In genomic region chr1:155974208-155975165, GRCh38 we compare ENCODE assay signal across 9 cellular contexts. TPM values are rescaled to one million over a fixed set of nuclear protein-coding genes. Genes with fewer than 3 reads are reported as not detected.
DNase-seq lines count a peak whose midpoint lies in the region; ATAC-seq, FAIRE-seq and TF ChIP-seq lines count a peak whose summit lies in the region.
"Had no signal": no experiment of that assay in that cellular context is flagged by ENCODE, and none has a peak within 500 bp of the region (broad histone marks: within the 10 kb centered on the region; RNA-seq: fewer than 3 reads in every experiment).

No MANE protein-coding gene starts in this region.

- H3K36me3 ChIP-seq in liver (ENCODE audit: control insufficient read depth in 4 of 4, insufficient read depth in 3 of 4, low read depth in 1 of 4, low read length in 3 of 4) (no peaks in the 10 kb centered on the region), tibial nerve (peaks cover 0 to 4% (median 0%) of the 10 kb centered on the region in 3 donors)

- 26 to 58% (median 26%) methylated on average over 15 of the region's 15 CpGs for WGBS in adipose tissue, 3 donors
- WGBS in liver = 71% methylated on average over 15 of the region's 15 CpGs
- 26 to 33% methylated on average over 15 of the region's 15 CpGs for WGBS in tibial nerve, 2 donors

- H3K9me3 Mint-ChIP-seq in stimulated activated naive CD8-positive, alpha-beta T cell treated with anti-CD3 and anti-CD28 coated beads, Interleukin-15, Interleukin-2, amounts not matched to agents 100 ng/mL and 50 ng/mL, for 24 hours = no peaks in the 10 kb centered on the region

- peak overlapping the region; percentile 94 for H3K4me3 Mint-ChIP-seq in stimulated activated naive CD8-positive, alpha-beta T cell treated with anti-CD3 and anti-CD28 coated beads, Interleukin-15, Interleukin-2, amounts not matched to agents 100 ng/mL and 50 ng/mL, for 24 hours

- FAIRE-seq in GM19239 (lab: Jason Lieb, UNC) = no peak
- FAIRE-seq: frontal cortex had no signal

- H3K9ac ChIP-seq in liver (ENCODE audit: low read depth in 1 of 2, low read length in 2 of 2) = no peak overlapping the region

- POLR2A ChIA-PET in HEK293T (lab: Yijun Ruan, JAX) = interaction anchor here (1.0 to 7.1 kb wide), 4 partner anchors 9 to 239 kb away, joined by 3 to 79 read pairs (median 9); partner anchors contain the start of genes KHDC4 and PMF1

- H3K36me3 Mint-ChIP-seq in stimulated activated naive CD8-positive, alpha-beta T cell treated with anti-CD3 and anti-CD28 coated beads, Interleukin-15, Interleukin-2, amounts not matched to agents 100 ng/mL and 50 ng/mL, for 24 hours (ENCODE audit: low read depth) = peaks cover 68% of the 10 kb centered on the region

- no peak for DNase-seq in stimulated activated naive CD8-positive, alpha-beta T cell treated with anti-CD3 and anti-CD28 coated beads, Interleukin-15, Interleukin-2, amounts not matched to agents 100 U/mL and 50 U/mL, for 24 hours
- DNase-seq in tibial nerve (ENCODE audit: low spot score in 2 of 2) = no peak
- no peak for DNase-seq in HEK293T (ENCODE audit: extremely low spot score)
- DNase-seq in GM19239 (ENCODE audit: insufficient read length, low spot score) = no peak

- TF ChIP-seq RAD21 in liver (IDR thresholded peaks at IDR 0.05) = no peak

- H3K27ac ChIP-seq in adipose tissue (ENCODE audit: low read depth, low read length) (peak overlapping the region; percentile 40), liver (ENCODE audit: low read depth in 1 of 2, low read length in 2 of 2) (peak overlapping the region; percentile 80 to 92), tibial nerve (peak overlapping the region; percentile 2 to 97 (median 92))

- H3K27me3 Mint-ChIP-seq in stimulated activated naive CD8-positive, alpha-beta T cell treated with anti-CD3 and anti-CD28 coated beads, Interleukin-15, Interleukin-2, amounts not matched to agents 100 ng/mL and 50 ng/mL, for 24 hours = no peaks in the 10 kb centered on the region

- H3K4me1 Mint-ChIP-seq in stimulated activated naive CD8-positive, alpha-beta T cell treated with anti-CD3 and anti-CD28 coated beads, Interleukin-15, Interleukin-2, amounts not matched to agents 100 ng/mL and 50 ng/mL, for 24 hours (ENCODE audit: low read depth) = peaks cover 78% of the 10 kb centered on the region

- H3K4me1 ChIP-seq in liver (ENCODE audit: control insufficient read depth in 4 of 4, insufficient read depth in 4 of 4, low read length in 3 of 4) (peaks cover 6 to 36% (median 14%) of the 10 kb centered on the region in 4 donors), tibial nerve (peaks cover 0 to 89% (median 71%) of the 10 kb centered on the region in 4 donors)

- H3K9me3 ChIP-seq in liver (ENCODE audit: control insufficient read depth in 4 of 4, low read length in 3 of 4) (no peaks in the 10 kb centered on the region), tibial nerve (no peaks in the 10 kb centered on the region)

- TF ChIP-seq POLR2A in tibial nerve (IDR thresholded peaks at IDR 0.05) = no peak

- ATAC-seq in stimulated activated naive CD8-positive, alpha-beta T cell treated with anti-CD3 and anti-CD28 coated beads, Interleukin-15, Interleukin-2, amounts not matched to agents 100 U/mL and 50 U/mL, for 24 hours = no peak
- no peak for ATAC-seq in HG02938 (IDR thresholded peaks at IDR 0.05; ENCODE audit: unreplicated experiment)

- H3K27me3 ChIP-seq in liver (ENCODE audit: control insufficient read depth in 4 of 4, insufficient read depth in 4 of 4, low read length in 3 of 4) (no peaks in the 10 kb centered on the region), tibial nerve (no peaks in the 10 kb centered on the region)

- TF ChIP-seq EP300 in tibial nerve (IDR thresholded peaks at IDR 0.05) = no peak

- CTCF ChIA-PET in HEK293T (lab: Yijun Ruan, JAX) = interaction anchor here (0.6 to 2.0 kb wide), 2 partner anchors 10 to 15 kb away, joined by 3 to 8 read pairs; no protein-coding TSS in a partner anchor

- peak overlapping the region; percentile 94 for H3K27ac Mint-ChIP-seq in stimulated activated naive CD8-positive, alpha-beta T cell treated with anti-CD3 and anti-CD28 coated beads, Interleukin-15, Interleukin-2, amounts not matched to agents 100 ng/mL and 50 ng/mL, for 24 hours

- TF ChIP-seq CTCF in liver (IDR thresholded peaks at IDR 0.05; ENCODE audit: low read depth, low read length, missing input control) (no peak), tibial nerve (IDR thresholded peaks at IDR 0.05) (no peak)

- H3K4me3 ChIP-seq in liver (ENCODE audit: low read depth in 1 of 3, low read length in 3 of 3) (no peak overlapping the region), tibial nerve (peak overlapping the region in 3 of 4 donors; percentile 21 to 80 (median 70))

TF ChIP-seq in liver, 16 proteins besides CTCF, POLR2A, EP300 and RAD21 (continues in another document):
- TF ChIP-seq GABPA (IDR thresholded peaks at IDR 0.05 in 1 of 2, conservative IDR thresholded peaks at IDR 0.05 in 1 of 2) (no peak), HNF4A (conservative IDR thresholded peaks at IDR 0.05) (no peak), TAF1 (conservative IDR thresholded peaks at IDR 0.05) (no peak), HNF4G (IDR thresholded peaks at IDR 0.05) (no peak), ATF3 (IDR thresholded peaks at IDR 0.05) (no peak), YY1 (IDR thresholded peaks at IDR 0.05) (no peak), JUND (IDR thresholded peaks at IDR 0.05) (no peak)

TF ChIP-seq in HEK293T, 16 proteins besides CTCF, POLR2A, EP300 and RAD21:
- TF ChIP-seq FOXA1 (IDR thresholded peaks at IDR 0.05) (no peak), PKNOX1 (IDR thresholded peaks at IDR 0.05) (no peak), ZNF384 (IDR thresholded peaks at IDR 0.05) (no peak), BHLHE40 (IDR thresholded peaks at IDR 0.05; ENCODE audit: borderline replicate concordance) (no peak), LEF1 (IDR thresholded peaks at IDR 0.05; ENCODE audit: borderline replicate concordance) (no peak), SP1 (IDR thresholded peaks at IDR 0.05) (no peak), SUZ12 (IDR thresholded peaks at IDR 0.05) (no peak), FOXK2 (IDR thresholded peaks at IDR 0.05) (no peak), CTBP1 (IDR thresholded peaks at IDR 0.05; ENCODE audit: borderline replicate concordance) (no peak), HDGF (IDR thresholded peaks at IDR 0.05; ENCODE audit: borderline replicate concordance) (no peak), L3MBTL2 (conservative IDR thresholded peaks at IDR 0.05) (no peak), ARNT (IDR thresholded peaks at IDR 0.05) (no peak), ELF4 (IDR thresholded peaks at IDR 0.05) (no peak), TARDBP (IDR thresholded peaks at IDR 0.05) (no peak), NFRKB (IDR thresholded peaks at IDR 0.05) (no peak), FOXM1 (IDR thresholded peaks at IDR 0.05; ENCODE audit: borderline replicate concordance) (no peak)

RNA-seq across cellular contexts. Expression of gene ARHGEF2, which starts 3.9 kb away (rescaled TPM):
- polyA plus RNA-seq in adipose tissue (10 to 100 TPM; 10.0 to 67.3 (median 60.8) TPM), liver (1 to 10 TPM; 3.2 to 6.4 TPM)
- total RNA-seq in liver (10 to 100 TPM; 14.1 to 59.1 TPM), tibial nerve (100 to 1,000 TPM; 105 to 195 (median 153) TPM)

RNA-seq across cellular contexts. Expression of gene RXFP4, which starts 33.0 kb away (rescaled TPM):
- polyA plus RNA-seq in adipose tissue (under 1 TPM in 1 of 3 donors, not detected in 2; 0.07 TPM), liver (not detected)
- total RNA-seq in liver (not detected), tibial nerve (not detected)
- total RNA-seq: frontal cortex had no signal

RNA-seq across cellular contexts. Expression of gene KHDC4, which starts 40.3 kb away (rescaled TPM):
- 10 to 100 TPM; 14.9 to 16.6 (median 15.2) TPM for polyA plus RNA-seq in adipose tissue
- 10 to 100 TPM; 18.2 to 32.6 TPM for total RNA-seq in liver
- 10 to 100 TPM in 1 of 2 donors, 1 to 10 TPM in 1; 8.4 to 11.3 TPM for polyA plus RNA-seq in liver
- total RNA-seq in tibial nerve = 10 to 100 TPM; 46.8 to 82.8 (median 67.7) TPM

RNA-seq across cellular contexts. Expression of gene SSR2, which starts 46.3 kb away (rescaled TPM):
- polyA plus RNA-seq in adipose tissue (100 to 1,000 TPM; 221 to 387 (median 237) TPM), liver (100 to 1,000 TPM in 1 of 2 donors, 10 to 100 TPM in 1; 93.1 to 245 TPM)
- total RNA-seq in liver (100 to 1,000 TPM; 101 to 264 TPM), tibial nerve (100 to 1,000 TPM; 172 to 236 (median 212) TPM)

Comparison
In these comparisons a context has a peak if more than half of its experiments do, and no peak if none do; other contexts are left out.
1. H3K27ac ChIP-seq: peak in every context shown above with its lines; median percentile 92 in tibial nerve; 86 in liver; 40 in adipose tissue.
2. H3K4me3 ChIP-seq: peak in tibial nerve (3 of 4); none in liver (0 of 3).